Comparison of ENCODE assay signal across 1 cellular context in the genomic region with DNA sequence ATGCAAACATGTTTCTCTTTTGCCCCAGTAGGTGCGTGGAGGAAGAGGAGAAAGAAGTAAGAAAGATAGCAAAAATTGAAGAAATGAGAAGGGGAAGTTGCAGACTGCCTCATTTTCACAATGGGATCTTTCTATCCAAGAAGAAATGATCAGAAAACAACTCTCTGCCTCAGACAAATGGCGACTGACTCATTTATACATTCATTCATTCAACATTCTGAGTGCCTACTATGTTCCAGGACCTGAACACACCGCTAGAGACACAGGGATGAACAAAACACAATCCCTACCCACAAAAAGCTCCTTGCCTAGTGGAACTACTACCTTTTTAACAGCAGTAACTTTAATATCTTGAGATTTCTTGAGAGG.
TF ChIP-seq lines count a peak whose summit lies in the region.

No MANE protein-coding gene starts in this region.

TF ChIP-seq in K562, 482 proteins besides CTCF, POLR2A, EP300 and RAD21:
- TF ChIP-seq SMARCE1 (IDR thresholded peaks at IDR 0.05) (0 out of 2 replicates have a peak, but pooled peaks have one; percentile 22), ZNF586 (CRISPR knock-in tag; conservative IDR thresholded peaks at IDR 0.05) (0 out of 2 replicates have a peak, but pooled peaks have one; percentile 49), MECOM (CRISPR knock-in tag; IDR thresholded peaks at IDR 0.05) (no peak), CSDE1 (IDR thresholded peaks at IDR 0.05) (0 out of 4 replicates have a peak, but pooled peaks of 1 of the 2 experiments have one; percentile 23), ZKSCAN1 (IDR thresholded peaks at IDR 0.05; ENCODE audit: low read depth, low read length) (peak; percentile 97), ZNF24 (IDR thresholded peaks at IDR 0.05) (peak; percentile 96), KDM1A (IDR thresholded peaks at IDR 0.05) (peak in 1 of 2 experiments; percentile 4; a peak in 1 of 4 replicates), NFIX (CRISPR knock-in tag; IDR thresholded peaks at IDR 0.05; ENCODE audit: low read depth) (no peak), TOE1 (IDR thresholded peaks at IDR 0.05; ENCODE audit: borderline replicate concordance) (no peak), TOE1 (CRISPR knock-in tag; IDR thresholded peaks at IDR 0.05; ENCODE audit: borderline replicate concordance, low read depth) (no peak), TGIF2 (CRISPR knock-in tag; IDR thresholded peaks at IDR 0.05) (no peak)
- TF ChIP-seq, protein P1, sequence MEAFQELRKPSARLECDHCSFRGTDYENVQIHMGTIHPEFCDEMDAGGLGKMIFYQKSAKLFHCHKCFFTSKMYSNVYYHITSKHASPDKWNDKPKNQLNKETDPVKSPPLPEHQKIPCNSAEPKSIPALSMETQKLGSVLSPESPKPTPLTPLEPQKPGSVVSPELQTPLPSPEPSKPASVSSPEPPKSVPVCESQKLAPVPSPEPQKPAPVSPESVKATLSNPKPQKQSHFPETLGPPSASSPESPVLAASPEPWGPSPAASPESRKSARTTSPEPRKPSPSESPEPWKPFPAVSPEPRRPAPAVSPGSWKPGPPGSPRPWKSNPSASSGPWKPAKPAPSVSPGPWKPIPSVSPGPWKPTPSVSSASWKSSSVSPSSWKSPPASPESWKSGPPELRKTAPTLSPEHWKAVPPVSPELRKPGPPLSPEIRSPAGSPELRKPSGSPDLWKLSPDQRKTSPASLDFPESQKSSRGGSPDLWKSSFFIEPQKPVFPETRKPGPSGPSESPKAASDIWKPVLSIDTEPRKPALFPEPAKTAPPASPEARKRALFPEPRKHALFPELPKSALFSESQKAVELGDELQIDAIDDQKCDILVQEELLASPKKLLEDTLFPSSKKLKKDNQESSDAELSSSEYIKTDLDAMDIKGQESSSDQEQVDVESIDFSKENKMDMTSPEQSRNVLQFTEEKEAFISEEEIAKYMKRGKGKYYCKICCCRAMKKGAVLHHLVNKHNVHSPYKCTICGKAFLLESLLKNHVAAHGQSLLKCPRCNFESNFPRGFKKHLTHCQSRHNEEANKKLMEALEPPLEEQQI (IDR thresholded peaks at IDR 0.05) = no peak
- TF ChIP-seq, protein P2, sequence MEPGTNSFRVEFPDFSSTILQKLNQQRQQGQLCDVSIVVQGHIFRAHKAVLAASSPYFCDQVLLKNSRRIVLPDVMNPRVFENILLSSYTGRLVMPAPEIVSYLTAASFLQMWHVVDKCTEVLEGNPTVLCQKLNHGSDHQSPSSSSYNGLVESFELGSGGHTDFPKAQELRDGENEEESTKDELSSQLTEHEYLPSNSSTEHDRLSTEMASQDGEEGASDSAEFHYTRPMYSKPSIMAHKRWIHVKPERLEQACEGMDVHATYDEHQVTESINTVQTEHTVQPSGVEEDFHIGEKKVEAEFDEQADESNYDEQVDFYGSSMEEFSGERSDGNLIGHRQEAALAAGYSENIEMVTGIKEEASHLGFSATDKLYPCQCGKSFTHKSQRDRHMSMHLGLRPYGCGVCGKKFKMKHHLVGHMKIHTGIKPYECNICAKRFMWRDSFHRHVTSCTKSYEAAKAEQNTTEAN (CRISPR knock-in tag; IDR thresholded peaks at IDR 0.05) = 0 out of 2 replicates have a peak, but pooled peaks have one; percentile 3
- TF ChIP-seq, protein P3, sequence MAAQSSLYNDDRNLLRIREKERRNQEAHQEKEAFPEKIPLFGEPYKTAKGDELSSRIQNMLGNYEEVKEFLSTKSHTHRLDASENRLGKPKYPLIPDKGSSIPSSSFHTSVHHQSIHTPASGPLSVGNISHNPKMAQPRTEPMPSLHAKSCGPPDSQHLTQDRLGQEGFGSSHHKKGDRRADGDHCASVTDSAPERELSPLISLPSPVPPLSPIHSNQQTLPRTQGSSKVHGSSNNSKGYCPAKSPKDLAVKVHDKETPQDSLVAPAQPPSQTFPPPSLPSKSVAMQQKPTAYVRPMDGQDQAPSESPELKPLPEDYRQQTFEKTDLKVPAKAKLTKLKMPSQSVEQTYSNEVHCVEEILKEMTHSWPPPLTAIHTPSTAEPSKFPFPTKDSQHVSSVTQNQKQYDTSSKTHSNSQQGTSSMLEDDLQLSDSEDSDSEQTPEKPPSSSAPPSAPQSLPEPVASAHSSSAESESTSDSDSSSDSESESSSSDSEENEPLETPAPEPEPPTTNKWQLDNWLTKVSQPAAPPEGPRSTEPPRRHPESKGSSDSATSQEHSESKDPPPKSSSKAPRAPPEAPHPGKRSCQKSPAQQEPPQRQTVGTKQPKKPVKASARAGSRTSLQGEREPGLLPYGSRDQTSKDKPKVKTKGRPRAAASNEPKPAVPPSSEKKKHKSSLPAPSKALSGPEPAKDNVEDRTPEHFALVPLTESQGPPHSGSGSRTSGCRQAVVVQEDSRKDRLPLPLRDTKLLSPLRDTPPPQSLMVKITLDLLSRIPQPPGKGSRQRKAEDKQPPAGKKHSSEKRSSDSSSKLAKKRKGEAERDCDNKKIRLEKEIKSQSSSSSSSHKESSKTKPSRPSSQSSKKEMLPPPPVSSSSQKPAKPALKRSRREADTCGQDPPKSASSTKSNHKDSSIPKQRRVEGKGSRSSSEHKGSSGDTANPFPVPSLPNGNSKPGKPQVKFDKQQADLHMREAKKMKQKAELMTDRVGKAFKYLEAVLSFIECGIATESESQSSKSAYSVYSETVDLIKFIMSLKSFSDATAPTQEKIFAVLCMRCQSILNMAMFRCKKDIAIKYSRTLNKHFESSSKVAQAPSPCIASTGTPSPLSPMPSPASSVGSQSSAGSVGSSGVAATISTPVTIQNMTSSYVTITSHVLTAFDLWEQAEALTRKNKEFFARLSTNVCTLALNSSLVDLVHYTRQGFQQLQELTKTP (IDR thresholded peaks at IDR 0.05; ENCODE audit: low read depth in 1 of 2, partially characterized antibody in 2 of 2) = peak in 1 of 2 experiments; percentile 17
- TF ChIP-seq, protein P4, sequence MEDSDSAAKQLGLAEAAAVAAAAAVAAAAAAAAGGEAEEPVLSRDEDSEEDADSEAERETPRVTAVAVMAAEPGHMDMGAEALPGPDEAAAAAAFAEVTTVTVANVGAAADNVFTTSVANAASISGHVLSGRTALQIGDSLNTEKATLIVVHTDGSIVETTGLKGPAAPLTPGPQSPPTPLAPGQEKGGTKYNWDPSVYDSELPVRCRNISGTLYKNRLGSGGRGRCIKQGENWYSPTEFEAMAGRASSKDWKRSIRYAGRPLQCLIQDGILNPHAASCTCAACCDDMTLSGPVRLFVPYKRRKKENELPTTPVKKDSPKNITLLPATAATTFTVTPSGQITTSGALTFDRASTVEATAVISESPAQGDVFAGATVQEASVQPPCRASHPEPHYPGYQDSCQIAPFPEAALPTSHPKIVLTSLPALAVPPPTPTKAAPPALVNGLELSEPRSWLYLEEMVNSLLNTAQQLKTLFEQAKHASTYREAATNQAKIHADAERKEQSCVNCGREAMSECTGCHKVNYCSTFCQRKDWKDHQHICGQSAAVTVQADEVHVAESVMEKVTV (CRISPR knock-in tag; IDR thresholded peaks at IDR 0.05) = 0 out of 2 replicates have a peak, but pooled peaks have one; percentile 23
